In the genomic region with DNA sequence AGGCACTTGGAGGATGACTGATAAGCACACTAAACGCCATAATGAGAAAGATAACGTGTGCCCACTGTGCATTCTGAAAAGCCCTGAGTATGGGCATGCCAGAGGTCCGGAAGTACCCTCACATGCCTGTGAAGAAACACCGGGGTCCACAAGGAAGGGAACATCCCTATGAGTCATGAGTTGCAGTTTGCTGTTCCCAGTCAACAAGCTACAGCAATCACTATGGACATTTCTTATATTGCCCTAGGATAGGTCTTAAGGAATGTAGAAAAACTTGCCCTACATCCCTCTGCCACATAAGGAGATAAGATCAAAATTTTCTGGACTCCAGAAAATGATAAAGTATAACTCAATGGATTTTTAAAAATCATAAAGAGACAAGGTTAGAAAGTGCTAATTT, we compare ENCODE assay signal across 24 cellular contexts. TPM values are rescaled to one million over a fixed set of nuclear protein-coding genes. Genes with fewer than 3 reads are reported as not detected.
DNase-seq lines count a peak whose midpoint lies in the region; ATAC-seq, FAIRE-seq and TF ChIP-seq lines count a peak whose summit lies in the region.
"Had no signal": no experiment of that assay in that cellular context is flagged by ENCODE, and none has a peak within 500 bp of the region (broad histone marks: within the 10 kb centered on the region; RNA-seq: fewer than 3 reads in every experiment).

No MANE protein-coding gene starts in this region.

- no peak overlapping the region for H4K5ac ChIP-seq in H1 (ENCODE audit: insufficient read length, low read depth, low read length)

- POLR2A ChIA-PET in H1 (lab: Charles Lee; ENCODE audit: partially characterized antibody) = interaction anchor here (0.6 to 1.9 kb wide), 4 partner anchors 9 to 15 kb away, joined by 3 to 6 read pairs (median 4); a partner anchor contains a TSS

- H3K23me2 ChIP-seq in H1 (ENCODE audit: low read depth, low read length) = no peaks in the 10 kb centered on the region

- no peaks in the 10 kb centered on the region for H3K27me3 ChIP-seq in H1 (replicated peaks in 1 of 4; ENCODE audit: control insufficient read depth in 3 of 4, extremely low read depth in 1 of 4, insufficient read depth in 3 of 4, low read length in 3 of 4)
- no peaks in the 10 kb centered on the region for H3K27me3 ChIP-seq in suprapubic skin
- H3K27me3 ChIP-seq: dorsolateral prefrontal cortex, pancreas, right atrium auricular region, SJSA1 had no signal

- no peak overlapping the region for H3K4ac ChIP-seq in H1 (replicated peaks; ENCODE audit: insufficient read length, low read depth, low read length)

- DNase-seq in ELR (ENCODE audit: low read depth) (peak; percentile 59), NCI-H226 (peak; percentile 50), H1 (ENCODE audit: low read depth in 1 of 2, low spot score in 2 of 2) (no peak), mucosa of descending colon (no peak), COR-L47 (lab: John Stamatoyannopoulos, UW) (no peak), suprapubic skin (ENCODE audit: low spot score in 2 of 2) (no peak), NCI-H2081 (lab: John Stamatoyannopoulos, UW) (no peak)
- DNase-seq: activated CD4-positive, alpha-beta T cell treated with anti-CD3 and anti-CD28 coated beads for 48 hours; activated effector memory CD4-positive, alpha-beta T cell treated with Interleukin-2 at 50 U/mL for 16 hours; activated naive CD8-positive, alpha-beta T cell treated with anti-CD3 and anti-CD28 coated beads, Interleukin-2, amount 10 ng/mL, durations not matched to agents 7 days and 5 days; cerebellar nuclear complex; DMS 273 treated with DMSO at 0.1 percent for 48 hours; dorsolateral prefrontal cortex; GF-D8; GM23248; NCI-H146; nephron progenitor cell; pancreas; stimulated activated naive CD8-positive, alpha-beta T cell treated with anti-CD3 and anti-CD28 coated beads, Interleukin-15, Interleukin-2, amounts not matched to agents 100 U/mL and 50 U/mL, for 24 hours; T-helper 2 cell had no signal

- H3K18ac ChIP-seq in H1 (ENCODE audit: extremely low read depth, low read length) = no peak overlapping the region

- H3K9me3 ChIP-seq in H1 (ENCODE audit: insufficient read depth in 2 of 2, low read depth in 1 of 2, low read length in 1 of 2) (peaks cover 8 to 9% of the 10 kb centered on the region in 2 experiments; a peak in 2 of 4 replicates), mucosa of descending colon (no peaks in the 10 kb centered on the region), suprapubic skin (no peaks in the 10 kb centered on the region)
- H3K9me3 ChIP-seq: pancreas, right atrium auricular region, SJSA1 had no signal

- WGBS in H1 (ENCODE audit: extremely low coverage in 1 of 2, insufficient coverage in 1 of 2, insufficient read length in 1 of 2, insufficient replicate concordance in 2 of 2, low coverage in 1 of 2, low lambda C conversion rate in 2 of 2, missing lambda C conversion rate in 1 of 2), 2 experiments = 77% methylated on average over 4 of the region's 4 CpGs; no CpG with 5 or more reads in 1 of the 2 experiments
- WGBS in suprapubic skin = 74% methylated on average over 4 of the region's 4 CpGs

- peaks cover 25 to 94% of the 10 kb centered on the region in 2 experiments for H3K79me2 ChIP-seq in H1 (ENCODE audit: control insufficient read depth in 1 of 2, insufficient read depth in 2 of 2, low read length in 2 of 2)

- H3K4me3 ChIP-seq in H1 (ENCODE audit: extremely low read depth in 1 of 4, insufficient read depth in 2 of 4, low read depth in 3 of 4, low read length in 4 of 4) = no peak overlapping the region
- H3K4me3 ChIP-seq in mucosa of descending colon = no peak overlapping the region
- no peak overlapping the region for H3K4me3 ChIP-seq in suprapubic skin
- H3K4me3 ChIP-seq: dorsolateral prefrontal cortex, GM23248, K562, pancreas, right atrium auricular region, SJSA1 had no signal

- no peak overlapping the region for H2BK12ac ChIP-seq in H1 (ENCODE audit: low read depth, low read length)

- 0 out of 2 replicates have a peak overlapping the region, but pooled peaks have one; percentile 75 for H2AK5ac ChIP-seq in H1 (ENCODE audit: low read depth, low read length)

- peak; percentile 22 for ATAC-seq in mucosa of descending colon
- ATAC-seq: K562 had no signal

- CTCF ChIA-PET in H1 (lab: Charles Lee; ENCODE audit: partially characterized antibody) = interaction anchor here (0.6 to 1.6 kb wide), 4 partner anchors 9 to 131 kb away, joined by 3 to 7 read pairs (median 4); a partner anchor contains a TSS

- H3K27ac ChIP-seq in H1 (ENCODE audit: low read depth, low read length) (no peak overlapping the region), suprapubic skin (no peak overlapping the region)
- H3K27ac ChIP-seq: dorsolateral prefrontal cortex, GM23248, pancreas, right atrium auricular region, SJSA1 had no signal

- no peak for TF ChIP-seq EP300 in H1 (IDR thresholded peaks at IDR 0.05; ENCODE audit: borderline replicate concordance in 1 of 2, low read depth in 2 of 2, low read length in 2 of 2)
- TF ChIP-seq EP300 in suprapubic skin (IDR thresholded peaks at IDR 0.05) = no peak

- H4K20me1 ChIP-seq in H1 (replicated peaks in 1 of 2; ENCODE audit: control insufficient read depth in 1 of 2, insufficient read depth in 2 of 2, low read length in 2 of 2) = peaks cover 0 to 2% of the 10 kb centered on the region in 2 experiments

- no peak overlapping the region for H2BK20ac ChIP-seq in H1 (ENCODE audit: low read length)

- no peak for TF ChIP-seq RAD21 in H1 (IDR thresholded peaks at IDR 0.05 in 1 of 2, conservative IDR thresholded peaks at IDR 0.05 in 1 of 2; ENCODE audit: low read depth in 2 of 2, low read length in 2 of 2)

- H3K4me2 ChIP-seq in H1 (ENCODE audit: insufficient read depth in 1 of 2, low read depth in 2 of 2, low read length in 2 of 2) = no peak overlapping the region

- no peak for TF ChIP-seq CTCF in H1 (IDR thresholded peaks at IDR 0.05; ENCODE audit: control extremely low read depth in 1 of 3, insufficient read depth in 1 of 3, low read depth in 1 of 3, low read length in 3 of 3)
- TF ChIP-seq CTCF in mucosa of descending colon (IDR thresholded peaks at IDR 0.05) = no peak
- no peak for TF ChIP-seq CTCF in suprapubic skin (IDR thresholded peaks at IDR 0.05)

- no peak overlapping the region for H2BK15ac ChIP-seq in H1 (ENCODE audit: low read length)

- peaks cover 11% of the 10 kb centered on the region; the same call in 1 of the 2 replicates for H3K79me1 ChIP-seq in H1 (ENCODE audit: low read depth, low read length)

- no peak overlapping the region for H4K91ac ChIP-seq in H1 (replicated peaks; ENCODE audit: insufficient read length, low read length)

- H3K4me1 ChIP-seq in H1 (replicated peaks in 1 of 4; ENCODE audit: control insufficient read depth in 3 of 4, insufficient read depth in 4 of 4, low read length in 3 of 4) (peaks cover 0 to 4% (median 0%) of the 10 kb centered on the region in 4 experiments; a peak in 1 of 7 replicates), mucosa of descending colon (ENCODE audit: low read depth) (no peaks in the 10 kb centered on the region), suprapubic skin (peaks cover 3% of the 10 kb centered on the region)
- H3K4me1 ChIP-seq: pancreas, right atrium auricular region had no signal

- H3K9ac ChIP-seq in H1 (replicated peaks in 1 of 4; ENCODE audit: extremely low read depth in 1 of 4, low read depth in 3 of 4, low read length in 3 of 4) = no peak overlapping the region
- H3K9ac ChIP-seq: GM23248 had no signal

- H3K36me3 ChIP-seq in H1 (ENCODE audit: control insufficient read depth in 2 of 4, insufficient read depth in 4 of 4, low read length in 3 of 4) (0 out of 8 replicates have a peak, but pooled peaks cover 0 to 5% (median 1%) of the 10 kb centered on the region in 4 experiments), mucosa of descending colon (ENCODE audit: low read depth) (no peaks in the 10 kb centered on the region), suprapubic skin (no peaks in the 10 kb centered on the region)
- H3K36me3 ChIP-seq: pancreas, right atrium auricular region had no signal

- no peak overlapping the region for H3K14ac ChIP-seq in H1 (ENCODE audit: insufficient read length)

- no peak overlapping the region for H2AFZ ChIP-seq in H1 (ENCODE audit: low read length)
- H2AFZ ChIP-seq: GM23248 had no signal

- H3K56ac ChIP-seq in H1 (replicated peaks; ENCODE audit: insufficient read length, low read depth, low read length) = no peak overlapping the region

- no peak overlapping the region for H2BK120ac ChIP-seq in H1 (replicated peaks; ENCODE audit: low read depth, low read length)

- no peak overlapping the region for H2BK5ac ChIP-seq in H1 (ENCODE audit: low read depth, low read length)

- TF ChIP-seq POLR2A in H1 (IDR thresholded peaks at IDR 0.05; ENCODE audit: control extremely low read depth in 1 of 2, low read depth in 2 of 2, low read length in 2 of 2) = no peak
- no peak for TF ChIP-seq POLR2A in suprapubic skin (IDR thresholded peaks at IDR 0.05)

- H3K23ac ChIP-seq in H1 (ENCODE audit: insufficient read length) = no peak overlapping the region

- H4K8ac ChIP-seq in H1 (ENCODE audit: extremely low read depth, insufficient read depth, low read length) = no peak overlapping the region

- intact Hi-C loops in mucosa of descending colon (cut with DNase I, micrococcal nuclease) = no loop called here

- FAIRE-seq in H1 (lab: Jason Lieb, UNC) = no peak
- FAIRE-seq: endothelial cell of umbilical vein, K562, pancreas had no signal

RNA-seq across cellular contexts. Expression of a gene that starts 9.9 kb away (rescaled TPM):
- total RNA-seq in H1 (2021; fragmentation: NEBNext Ultra II Directional; extraction: Animal tissue kit (Norgen Biotek cat#: 25700)) = 20.7 and 21.0 TPM in 2 replicates
- 10.0 and 10.1 TPM in 2 replicates for polyA plus RNA-seq in H1 (2011; rRNA removed)
- 8.7 TPM for polyA plus RNA-seq in H1 (2011; cell fraction: cytosol; rRNA removed)
- 9.1 TPM for polyA plus RNA-seq in H1 (2011; cell fraction: nucleus; rRNA removed)
- 6.9 to 12.6 TPM (median 8.7 TPM) in 4 replicates for polyA plus RNA-seq in H1 (2012, experiment 1 of 2)
- polyA plus RNA-seq in H1 (2012, experiment 2 of 2) = 3.4 TPM
- polyA plus RNA-seq in H1 (2013, experiment 1 of 2) = 12.0 TPM
- polyA plus RNA-seq in H1 (2013, experiment 2 of 2) = 12.6 TPM
- 23.3 and 27.7 TPM in 2 replicates for polyA minus RNA-seq in H1 (2011; rRNA and poly(A)+ RNA removed)
- polyA minus RNA-seq in H1 (2011; cell fraction: cytosol; rRNA and poly(A)+ RNA removed) = 9.5 TPM
- 17.0 TPM for polyA minus RNA-seq in H1 (2011; cell fraction: nucleus; rRNA and poly(A)+ RNA removed)
- total RNA-seq in mucosa of descending colon (1 to 10 TPM; 1.9 to 4.0 (median 2.7) TPM), suprapubic skin (10 to 100 TPM in 3 of 4 donors, 1 to 10 TPM in 1; 9.2 to 12.2 (median 10.7) TPM)
- total RNA-seq: K562 had no signal

Comparison
In these comparisons a context has a peak if more than half of its experiments do, and no peak if none do; other contexts are left out.
1. DNase-seq: peak in ELR (single experiment) and NCI-H226 (single experiment); none in H1 (0 of 2), mucosa of descending colon (0 of 3), COR-L47 (single experiment), suprapubic skin (0 of 2) and NCI-H2081 (0 of 2).